In genomic region chr11:67429722-67430121, GRCh38 we compare ENCODE assay signal across 6 cellular contexts. TPM values are rescaled to one million over a fixed set of nuclear protein-coding genes. Genes with fewer than 3 reads are reported as not detected.
A peak's percentile ranks its signal among the peaks of the same experiment; 100 is the strongest.
DNase-seq lines count a peak whose midpoint lies in the region; ATAC-seq and TF ChIP-seq lines count a peak whose summit lies in the region.
"Had no signal": no experiment of that assay in that cellular context is flagged by ENCODE, and none has a peak within 500 bp of the region (broad histone marks: within the 10 kb centered on the region; RNA-seq: fewer than 3 reads in every experiment).

No MANE protein-coding gene starts in this region.

- H2AFZ ChIP-seq in Karpas-422 (ENCODE audit: low read length) (no peak overlapping the region), osteoblast (ENCODE audit: low read length) (no peak overlapping the region)

- H3K36me3 ChIP-seq in Karpas-422 (ENCODE audit: insufficient read depth, low read length) (peaks cover 5% of the 10 kb centered on the region; the same call in 1 of the 2 replicates), osteoblast (ENCODE audit: insufficient read depth, low read length) (peaks cover 34% of the 10 kb centered on the region)

- H3K9me3 Mint-ChIP-seq in activated naive CD8-positive, alpha-beta T cell treated with anti-CD3 and anti-CD28 coated beads, Interleukin-2, amount 50 U/mL, for 24 hours, result no peaks in the 10 kb centered on the region

- ATAC-seq in activated naive CD8-positive, alpha-beta T cell treated with anti-CD3 and anti-CD28 coated beads, Interleukin-2, amount 50 U/mL, for 24 hours, result no peak
- ATAC-seq in left colon, result no peak

- H3K4me1 ChIP-seq in Karpas-422 (ENCODE audit: low read length) (peaks cover 38% of the 10 kb centered on the region), osteoblast (ENCODE audit: insufficient read depth, low read length) (peaks cover 12% of the 10 kb centered on the region)

- TF ChIP-seq CTCF in osteoblast (IDR thresholded peaks at IDR 0.05; ENCODE audit: extremely low read depth, low read depth, low read length), result no peak

- no peaks in the 10 kb centered on the region for H3K9me2 ChIP-seq in Karpas-422 (replicated peaks; ENCODE audit: insufficient read depth, low read length)

- H3K79me2 ChIP-seq in Karpas-422 (ENCODE audit: low read length) (peaks cover 16% of the 10 kb centered on the region), osteoblast (ENCODE audit: insufficient read depth, low read length) (peaks cover 25% of the 10 kb centered on the region)

- peak overlapping the region; percentile 97 for H3K4me3 Mint-ChIP-seq in activated naive CD8-positive, alpha-beta T cell treated with anti-CD3 and anti-CD28 coated beads, Interleukin-2, amount 50 U/mL, for 24 hours

- H3K4me1 Mint-ChIP-seq in activated naive CD8-positive, alpha-beta T cell treated with anti-CD3 and anti-CD28 coated beads, Interleukin-2, amount 50 U/mL, for 24 hours, result peaks cover 55% of the 10 kb centered on the region

- peak overlapping the region; percentile 88 for H3K9ac ChIP-seq in Karpas-422 (ENCODE audit: low read length)

- peaks cover 2% of the 10 kb centered on the region for H3K27me3 Mint-ChIP-seq in activated naive CD8-positive, alpha-beta T cell treated with anti-CD3 and anti-CD28 coated beads, Interleukin-2, amount 50 U/mL, for 24 hours

- H3K4me2 ChIP-seq in Karpas-422 (ENCODE audit: low read depth, low read length, poor library complexity, severe bottlenecking) (peak overlapping the region; percentile 93), osteoblast (ENCODE audit: insufficient read depth, low read length) (peak overlapping the region; percentile 87)

- H3K27ac Mint-ChIP-seq in activated naive CD8-positive, alpha-beta T cell treated with anti-CD3 and anti-CD28 coated beads, Interleukin-2, amount 50 U/mL, for 24 hours, result peak overlapping the region; percentile 98

- no peaks in the 10 kb centered on the region for H4K20me1 ChIP-seq in Karpas-422 (ENCODE audit: insufficient read depth, low read depth, low read length)
- no peaks in the 10 kb centered on the region for H4K20me1 ChIP-seq in osteoblast (ENCODE audit: insufficient read depth, low read length)

- DNase-seq in Karpas-422 (no peak), osteoblast (ENCODE audit: insufficient read length, low spot score, missing footprints) (no peak), left colon (no peak), HuH-7.5 (ENCODE audit: low spot score) (no peak)
- no peak for DNase-seq in activated naive CD8-positive, alpha-beta T cell treated with anti-CD3 and anti-CD28 coated beads, Interleukin-2, amount 50 U/mL, for 24 hours

- no peaks in the 10 kb centered on the region for H3K9me3 ChIP-seq in Karpas-422 (ENCODE audit: low read length)
- no peaks in the 10 kb centered on the region for H3K9me3 ChIP-seq in osteoblast (ENCODE audit: low read depth, low read length)
- H3K9me3 ChIP-seq: SJSA1 had no signal

- H3K4me3 ChIP-seq in Karpas-422 (ENCODE audit: low read length) (peak overlapping the region; percentile 87; the same call in 1 of the 2 replicates), osteoblast (ENCODE audit: insufficient read depth, low read length) (no peak overlapping the region)

- no peak overlapping the region for H3K27ac ChIP-seq in Karpas-422 (ENCODE audit: low read length)
- no peak overlapping the region for H3K27ac ChIP-seq in osteoblast (ENCODE audit: low read depth, low read length)
- H3K27ac ChIP-seq: SJSA1 had no signal

- intact Hi-C loops in left colon (cut with DNase I, micrococcal nuclease), result no loop called here

- no peaks in the 10 kb centered on the region for H3K27me3 ChIP-seq in Karpas-422 (ENCODE audit: low read length)
- no peaks in the 10 kb centered on the region for H3K27me3 ChIP-seq in osteoblast (ENCODE audit: insufficient read depth, low read length)
- H3K27me3 ChIP-seq: SJSA1 had no signal

- peaks cover 13% of the 10 kb centered on the region for H3K36me3 Mint-ChIP-seq in activated naive CD8-positive, alpha-beta T cell treated with anti-CD3 and anti-CD28 coated beads, Interleukin-2, amount 50 U/mL, for 24 hours (ENCODE audit: low read depth)

RNA-seq across cellular contexts. Expression of gene RPS6KB2, which starts 1.4 kb away (rescaled TPM):
- 48.9 and 83.6 TPM in 2 replicates for total RNA-seq in Karpas-422 (2014; rRNA removed; shearing (Covaris generic); ENCODE audit: low replicate concordance)
- total RNA-seq in osteoblast, result 33.9 and 36.9 TPM in 2 replicates
- total RNA-seq in left colon, result 10 to 100 TPM; 45.3 to 47.4 TPM

RNA-seq across cellular contexts. Expression of gene PTPRCAP, which starts 7.8 kb away (rescaled TPM):
- 161 and 348 TPM in 2 replicates for total RNA-seq in Karpas-422 (2014; rRNA removed; shearing (Covaris generic); ENCODE audit: low replicate concordance)
- under 0.01 and 0.36 TPM in 2 replicates for total RNA-seq in osteoblast
- total RNA-seq in left colon, result 10 to 100 TPM in 1 of 2 donors, 1 to 10 TPM in 1; 7.1 to 11.2 TPM

RNA-seq across cellular contexts. Expression of gene CORO1B, which starts 13.6 kb away (rescaled TPM):
- total RNA-seq in Karpas-422 (2014; rRNA removed; shearing (Covaris generic); ENCODE audit: low replicate concordance), result 15.5 and 40.6 TPM in 2 replicates
- total RNA-seq in osteoblast, result 137 and 140 TPM in 2 replicates
- 100 to 1,000 TPM; 195 to 230 TPM for total RNA-seq in left colon

RNA-seq across cellular contexts. Expression of gene CARNS1, which starts 14.2 kb away (rescaled TPM):
- 0.18 TPM in 1 of 2 replicates, not detected in the other for total RNA-seq in Karpas-422 (2014; rRNA removed; shearing (Covaris generic); ENCODE audit: low replicate concordance)
- total RNA-seq in osteoblast (under 0.01 TPM in 2 replicates), left colon (1 to 10 TPM in 1 of 2 donors, under 1 TPM in 1; 0.61 to 2.5 TPM)
- total RNA-seq: SJSA1 had no signal

RNA-seq across cellular contexts. Expression of gene GPR152, which starts 22.8 kb away (rescaled TPM):
- not detected in 2 replicates for total RNA-seq in Karpas-422 (2014; rRNA removed; shearing (Covaris generic); ENCODE audit: low replicate concordance)
- total RNA-seq in osteoblast, result not detected in 2 replicates
- not detected for total RNA-seq in left colon
- total RNA-seq: SJSA1 had no signal

Comparison
In these comparisons a context has a peak if more than half of its experiments do, and no peak if none do; other contexts are left out.
1. RNA of gene PTPRCAP, which starts 7.8 kb away (total RNA-seq): 161 to 348 TPM in Karpas-422; 7.1 to 11.2 TPM in left colon and under 0.01 to 0.36 TPM in osteoblast; every median in the first group is over 10 times any median in the second.